28 cellular contexts compared by ENCODE assay signal in genomic region chr2:54741250-54741649, GRCh38. TPM values are rescaled to one million over a fixed set of nuclear protein-coding genes. Genes with fewer than 3 reads are reported as not detected.
"Had no signal": no experiment of that assay in that cellular context is flagged by ENCODE, and none has a peak within 500 bp of the region (broad histone marks: within the 10 kb centered on the region; RNA-seq: fewer than 3 reads in every experiment).

No MANE protein-coding gene starts in this region.

- H3K9me3 ChIP-seq: ascending aorta, esophagus muscularis mucosa, heart right ventricle, left lung, psoas muscle, sigmoid colon, tibial nerve had no signal

- H3K4me3 ChIP-seq: ascending aorta, esophagus muscularis mucosa, heart right ventricle, left lung, lung, neural progenitor cell, psoas muscle, sigmoid colon, smooth muscle cell, tibial nerve had no signal

- H3K27me3 ChIP-seq: ascending aorta, esophagus muscularis mucosa, left lung, neural progenitor cell, sigmoid colon, tibial nerve had no signal

- H3K4me1 ChIP-seq: ascending aorta, esophagus muscularis mucosa, heart right ventricle, left lung, neural progenitor cell, parathyroid adenoma, psoas muscle, sigmoid colon, tibial nerve had no signal

- H3K36me3 ChIP-seq: ascending aorta, esophagus muscularis mucosa, heart right ventricle, left lung, neural progenitor cell, sigmoid colon, tibial nerve had no signal

- DNase-seq: activated CD4-positive, alpha-beta memory T cell treated with anti-CD3 and anti-CD28 coated beads for 36 hours; activated CD4-positive, alpha-beta T cell treated with anti-CD3 and anti-CD28 coated beads, Interleukin-2, amount 10 ng/mL, durations not matched to agents 24 days and 14 days; activated CD4-positive, CD25-positive, alpha-beta regulatory T cell treated with anti-CD3 and anti-CD28 coated beads, Interleukin-2, amount 50 U/mL, for 72 hours; activated CD8-positive, alpha-beta memory T cell treated with anti-CD3 and anti-CD28 coated beads, Interleukin-2, amount 50 U/mL, for 4 hours; activated effector memory CD4-positive, alpha-beta T cell treated with anti-CD3 and anti-CD28 coated beads, Interleukin-2, amount 50 U/mL, for 16 hours; activated naive CD4-positive, alpha-beta T cell treated with anti-CD3 and anti-CD28 coated beads for 36 hours; activated naive CD8-positive, alpha-beta T cell treated with anti-CD3 and anti-CD28 coated beads for 36 hours; activated T-cell treated with anti-CD3 and anti-CD28 coated beads, Interleukin-2, amount 50 U/mL, for 1 hour; central memory CD4-positive, alpha-beta T cell; heart right ventricle; kidney glomerular epithelial cell; left lung; mesendoderm; natural killer cell; occipital lobe; psoas muscle; sigmoid colon; stimulated activated CD4-positive, alpha-beta T cell treated with anti-CD3 and anti-CD28 coated beads, Interleukin-15, amount 100 ng/mL, for 24 hours; stimulated activated CD4-positive, alpha-beta T cell treated with anti-CD3 and anti-CD28 coated beads, Interleukin-2, amount 100 ng/mL, for 24 hours; stimulated activated naive B cell treated with anti-CD40 and anti-IgM and Interleukin-4, amounts not matched to agents 10 μg/mL and 1 μg/mL and 100 μg/mL, for 72 hours; T-helper 9 cell had no signal

- H3K27ac ChIP-seq: ascending aorta, esophagus muscularis mucosa, heart right ventricle, left lung, neural progenitor cell, parathyroid adenoma, psoas muscle, sigmoid colon, tibial nerve had no signal

RNA-seq across cellular contexts. Expression of gene EML6, which starts 17.8 kb away (rescaled TPM):
- total RNA-seq: ascending aorta had no signal
